ENCODE assay signal across 21 cellular contexts in the genomic region with DNA sequence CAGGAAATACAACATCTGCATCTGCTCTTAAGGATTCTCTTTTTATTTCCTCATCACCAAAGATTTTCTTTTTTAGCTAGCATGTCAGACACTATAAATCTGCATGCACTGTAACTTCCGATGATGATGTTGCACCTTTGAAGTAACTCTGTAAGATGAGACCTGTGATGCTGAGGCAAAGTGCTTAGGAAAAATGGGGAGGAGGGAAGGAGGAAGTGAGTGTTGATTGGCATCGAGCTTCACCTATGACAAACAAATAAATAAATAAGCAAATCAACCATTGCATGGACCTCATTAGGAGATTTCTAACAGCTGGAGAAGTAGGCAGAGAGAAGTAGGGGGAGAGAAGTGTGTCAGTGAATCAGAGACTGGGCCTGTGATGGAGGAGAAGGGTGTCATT.
"Had no signal": no experiment of that assay in that cellular context is flagged by ENCODE, and none has a peak within 500 bp of the region (broad histone marks: within the 10 kb centered on the region; RNA-seq: fewer than 3 reads in every experiment).

No MANE protein-coding gene starts in this region.

- H3K4me1 ChIP-seq: adrenal gland, breast epithelium, gastroesophageal sphincter, thyroid gland, vagina had no signal

- DNase-seq: activated B cell treated with CpG ODN at 0.5 μM for 24 hours; activated CD4-positive, alpha-beta T cell treated with anti-CD3 and anti-CD28 coated beads, Interleukin-2, amount 10 ng/mL, durations not matched to agents 24 days and 14 days; activated CD8-positive, alpha-beta memory T cell treated with anti-CD3 and anti-CD28 coated beads, Interleukin-2, amount 50 U/mL, for 4 hours; activated effector memory CD4-positive, alpha-beta T cell treated with Interleukin-2 at 50 U/mL for 16 hours; activated T-cell treated with anti-CD3 and anti-CD28 coated beads, Interleukin-2, amount 50 U/mL, for 4 hours; adrenal gland; cortex of kidney; effector CD4-positive, alpha-beta T cell; heart left ventricle; mesenchymal stem cell; stimulated activated CD4-positive, alpha-beta T cell treated with anti-CD3 and anti-CD28 coated beads, Interleukin-1b, Interleukin-23, amount 100 ng/mL, for 48 hours; stimulated activated CD8-positive, alpha-beta memory T cell treated with anti-CD3 and anti-CD28 coated beads, Interleukin-4, amount 100 ng/mL, for 48 hours; stimulated activated naive CD4-positive, alpha-beta T cell; thyroid gland had no signal

- H3K4me3 ChIP-seq: adrenal gland, breast epithelium, esophagus muscularis mucosa, gastroesophageal sphincter, heart left ventricle, thyroid gland, vagina had no signal

- H3K36me3 ChIP-seq: adrenal gland, breast epithelium, esophagus muscularis mucosa, gastroesophageal sphincter, heart left ventricle, thyroid gland, vagina had no signal

- H3K4me3 Mint-ChIP-seq: activated B cell treated with CpG ODN at 0.5 μM for 24 hours; activated CD4-positive, alpha-beta T cell treated with anti-CD3 and anti-CD28 coated beads, Interleukin-2, amount 10 ng/mL, durations not matched to agents 24 days and 14 days; activated naive CD4-positive, alpha-beta T cell treated with anti-CD3 and anti-CD28 coated beads, Interleukin-2, amount 50 U/mL, for 24 hours; activated T-cell treated with anti-CD3 and anti-CD28 coated beads, Interleukin-2, amount 50 U/mL, for 4 hours; natural killer cell treated with Interleukin-12 subunit alpha and Interleukin-12 subunit beta and Interleukin-15 and Interleukin-18, amount 100 ng/mL, for 72 hours; T-helper 2 cell treated with Interferon-gamma antibody and Interleukin-4, amounts not matched to agents 5 μg/mL and 100 μg/mL, for 36 hours had no signal

- H3K36me3 Mint-ChIP-seq: activated naive CD4-positive, alpha-beta T cell treated with anti-CD3 and anti-CD28 coated beads, Interleukin-2, amount 50 U/mL, for 24 hours; natural killer cell treated with Interleukin-12 subunit alpha and Interleukin-12 subunit beta and Interleukin-15 and Interleukin-18, amount 100 ng/mL, for 72 hours had no signal

- H3K27ac ChIP-seq: adrenal gland, esophagus muscularis mucosa, gastroesophageal sphincter, thyroid gland, vagina had no signal

- H3K27ac Mint-ChIP-seq: activated B cell treated with CpG ODN at 0.5 μM for 24 hours; activated CD4-positive, alpha-beta T cell treated with anti-CD3 and anti-CD28 coated beads, Interleukin-2, amount 10 ng/mL, durations not matched to agents 24 days and 14 days; activated naive CD4-positive, alpha-beta T cell treated with anti-CD3 and anti-CD28 coated beads, Interleukin-2, amount 50 U/mL, for 24 hours; T-helper 2 cell treated with Interferon-gamma antibody and Interleukin-4, amounts not matched to agents 5 μg/mL and 100 μg/mL, for 36 hours had no signal

- ATAC-seq: activated T-cell treated with anti-CD3 and anti-CD28 coated beads, Interleukin-2, amount 50 U/mL, for 4 hours; gastroesophageal sphincter; heart left ventricle; natural killer cell treated with Interleukin-12 subunit alpha and Interleukin-12 subunit beta and Interleukin-15 and Interleukin-18, amount 100 ng/mL, for 72 hours had no signal

- H3K9me3 Mint-ChIP-seq: activated B cell treated with CpG ODN at 0.5 μM for 24 hours; activated naive CD4-positive, alpha-beta T cell treated with anti-CD3 and anti-CD28 coated beads, Interleukin-2, amount 50 U/mL, for 24 hours; activated T-cell treated with anti-CD3 and anti-CD28 coated beads, Interleukin-2, amount 50 U/mL, for 4 hours; natural killer cell treated with Interleukin-12 subunit alpha and Interleukin-12 subunit beta and Interleukin-15 and Interleukin-18, amount 100 ng/mL, for 72 hours; T-helper 2 cell treated with Interferon-gamma antibody and Interleukin-4, amounts not matched to agents 5 μg/mL and 100 μg/mL, for 36 hours had no signal

- H3K9me3 ChIP-seq: adrenal gland, breast epithelium, esophagus muscularis mucosa, gastroesophageal sphincter, heart left ventricle, thyroid gland, vagina had no signal

- H3K27me3 ChIP-seq: adrenal gland, breast epithelium, esophagus muscularis mucosa, gastroesophageal sphincter, heart left ventricle, thyroid gland, vagina had no signal
